Comparison of ENCODE assay signal across 16 cellular contexts in the genomic region with DNA sequence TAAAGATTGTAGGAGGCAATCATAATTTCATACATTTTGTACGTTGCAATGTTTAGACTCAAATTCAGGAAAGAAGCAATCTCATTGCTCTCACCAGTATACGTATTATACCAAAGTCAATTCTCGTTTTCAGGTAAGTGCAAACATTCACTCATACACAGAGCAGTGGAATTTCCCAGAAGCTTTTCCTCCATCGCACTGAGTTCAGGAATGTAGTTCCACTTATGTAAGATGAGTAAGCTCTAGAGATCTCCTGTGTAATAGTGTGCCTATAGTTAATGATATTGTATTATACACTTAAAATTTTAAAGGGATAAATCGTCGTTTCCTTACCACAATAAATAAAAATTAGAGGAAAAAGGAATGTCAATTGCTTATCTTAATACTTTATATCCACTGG.
DNase-seq lines count a peak whose midpoint lies in the region; ATAC-seq and TF ChIP-seq lines count a peak whose summit lies in the region.
"Had no signal": no experiment of that assay in that cellular context is flagged by ENCODE, and none has a peak within 500 bp of the region (broad histone marks: within the 10 kb centered on the region; RNA-seq: fewer than 3 reads in every experiment).

No MANE protein-coding gene starts in this region.

- no peak overlapping the region for H2AK5ac ChIP-seq in mesenchymal stem cell (ENCODE audit: low read length, severe bottlenecking)

- ATAC-seq in GM19452 (IDR thresholded peaks at IDR 0.05; ENCODE audit: unreplicated experiment) (no peak), GM21619 (IDR thresholded peaks at IDR 0.05; ENCODE audit: unreplicated experiment) (no peak), GM19023 (IDR thresholded peaks at IDR 0.05; ENCODE audit: unreplicated experiment) (no peak)
- ATAC-seq: A549, GM23338 had no signal

- H3K27me3 ChIP-seq in SK-N-SH (ENCODE audit: insufficient read depth) (no peaks in the 10 kb centered on the region), mesenchymal stem cell (ENCODE audit: control insufficient read depth in 1 of 2, insufficient read depth in 1 of 2, low read length in 2 of 2) (no peaks in the 10 kb centered on the region)
- H3K27me3 ChIP-seq: BLaER1 had no signal

- H2BK120ac ChIP-seq in mesenchymal stem cell (ENCODE audit: low read depth, low read length): no peak overlapping the region

- no peak for TF ChIP-seq EP300 in SK-N-SH (IDR thresholded peaks at IDR 0.05; ENCODE audit: borderline replicate concordance in 1 of 2, low read depth in 1 of 2, low read length in 1 of 2)

- DNase-seq in Daoy (ENCODE audit: low read depth) (peak; percentile 23), SK-N-SH (no peak), epithelial cell of esophagus (ENCODE audit: low read depth) (peak; percentile 41), mesenchymal stem cell (peak; percentile 44)
- DNase-seq: Caco-2; CD8-positive, alpha-beta memory T cell; DND-41; GF-D8; H7; IMR-90 had no signal

- H3K9me2 ChIP-seq in SK-N-SH: no peaks in the 10 kb centered on the region

- CTCF ChIA-PET in SK-N-SH (lab: Yijun Ruan, JAX): no interaction called here

- H3K4me3 ChIP-seq in SK-N-SH (ENCODE audit: low read depth in 2 of 2, low read length in 1 of 2) (no peak overlapping the region), epithelial cell of esophagus (ENCODE audit: low read length) (no peak overlapping the region), mesenchymal stem cell (ENCODE audit: insufficient read depth in 1 of 2, low read depth in 1 of 2, low read length in 2 of 2) (no peak overlapping the region)
- H3K4me3 ChIP-seq: A549, BLaER1, GM23338 had no signal

- H3F3A ChIP-seq in SK-N-SH (replicated peaks; ENCODE audit: insufficient read depth): no peaks in the 10 kb centered on the region

- no peaks in the 10 kb centered on the region for H3K9me3 ChIP-seq in SK-N-SH
- H3K9me3 ChIP-seq in mesenchymal stem cell (ENCODE audit: control insufficient read depth, low read length): no peaks in the 10 kb centered on the region
- H3K9me3 ChIP-seq: A549, BLaER1, Caco-2 had no signal

- no peak overlapping the region for H2BK5ac ChIP-seq in mesenchymal stem cell (ENCODE audit: low read depth, low read length, poor library complexity, severe bottlenecking)

- no peak overlapping the region for H4K8ac ChIP-seq in mesenchymal stem cell (ENCODE audit: low read length)

- no peak for TF ChIP-seq RAD21 in SK-N-SH (IDR thresholded peaks at IDR 0.05; ENCODE audit: low read length)

- no peak overlapping the region for H2BK12ac ChIP-seq in mesenchymal stem cell (ENCODE audit: low read length in 2 of 2)

- H4K20me1 ChIP-seq in SK-N-SH (ENCODE audit: insufficient read depth): no peaks in the 10 kb centered on the region
- H4K20me1 ChIP-seq: BLaER1 had no signal

- no peak overlapping the region for H2BK15ac ChIP-seq in mesenchymal stem cell (ENCODE audit: low read depth, poor library complexity, severe bottlenecking)

- H3K79me1 ChIP-seq in mesenchymal stem cell (replicated peaks; ENCODE audit: low read length, poor library complexity, severe bottlenecking): no peaks in the 10 kb centered on the region

- no peaks in the 10 kb centered on the region for H3K79me2 ChIP-seq in SK-N-SH (ENCODE audit: insufficient read depth)

- WGBS in SK-N-SH (ENCODE audit: low lambda C conversion rate): 14% methylated on average over 6 of the region's 6 CpGs
- whole genome bisulfite sequencing in mesenchymal stem cell: 79% methylated on average over 3 of the region's 6 CpGs

- H3K9ac ChIP-seq in SK-N-SH (no peak overlapping the region), mesenchymal stem cell (ENCODE audit: low read length) (no peak overlapping the region)
- H3K9ac ChIP-seq: BLaER1 had no signal

- TF ChIP-seq CTCF in SK-N-SH (IDR thresholded peaks at IDR 0.05): no peak
- TF ChIP-seq CTCF in epithelial cell of esophagus (IDR thresholded peaks at IDR 0.05; ENCODE audit: insufficient read depth, low read depth, low read length, missing control alignments): no peak

- H3K4me1 ChIP-seq in SK-N-SH (ENCODE audit: control insufficient read depth in 1 of 2, insufficient read depth in 2 of 2, low read depth in 1 of 2, low read length in 1 of 2) (no peaks in the 10 kb centered on the region; a peak in 1 of 4 replicates), mesenchymal stem cell (ENCODE audit: control insufficient read depth, insufficient read depth, low read depth, low read length) (no peaks in the 10 kb centered on the region)
- H3K4me1 ChIP-seq: A549, BLaER1, Caco-2 had no signal

- no peak overlapping the region for H3K4ac ChIP-seq in mesenchymal stem cell (ENCODE audit: low read depth in 1 of 2, low read length in 2 of 2)

- H3K18ac ChIP-seq in mesenchymal stem cell (ENCODE audit: low read depth in 1 of 2, low read length in 2 of 2): no peak overlapping the region

- no peaks in the 10 kb centered on the region for H3K36me3 ChIP-seq in SK-N-SH (replicated peaks in 1 of 2; ENCODE audit: control insufficient read depth in 1 of 2, insufficient read depth in 2 of 2, low read length in 1 of 2)
- no peaks in the 10 kb centered on the region for H3K36me3 ChIP-seq in mesenchymal stem cell (ENCODE audit: control insufficient read depth in 1 of 2, insufficient read depth in 2 of 2, low read depth in 1 of 2, low read length in 2 of 2)
- H3K36me3 ChIP-seq: BLaER1 had no signal

- peak overlapping the region; percentile 50; the same call in 1 of the 2 replicates for H2AFZ ChIP-seq in SK-N-SH (ENCODE audit: low read depth)
- no peak overlapping the region for H2AFZ ChIP-seq in mesenchymal stem cell (ENCODE audit: low read depth, low read length)
- H2AFZ ChIP-seq: GM23338 had no signal

- POLR2A ChIA-PET in SK-N-SH (lab: Yijun Ruan, JAX): no interaction called here

- H3K4me2 ChIP-seq in SK-N-SH: no peak overlapping the region
- no peak overlapping the region for H3K4me2 ChIP-seq in mesenchymal stem cell (ENCODE audit: low read length, poor library complexity, severe bottlenecking)
- H3K4me2 ChIP-seq: A549, BLaER1, GM23338 had no signal

- H3K14ac ChIP-seq in mesenchymal stem cell (ENCODE audit: low read length in 2 of 2): no peak overlapping the region

- H3K23ac ChIP-seq in mesenchymal stem cell (ENCODE audit: low read length in 2 of 2): no peak overlapping the region

- no peak overlapping the region for H4K91ac ChIP-seq in mesenchymal stem cell (ENCODE audit: low read length)

- H3K27ac ChIP-seq in SK-N-SH (ENCODE audit: low read depth in 2 of 2, low read length in 1 of 2): no peak overlapping the region
- H3K27ac ChIP-seq in mesenchymal stem cell (ENCODE audit: low read length, poor library complexity, severe bottlenecking): no peak overlapping the region
- H3K27ac ChIP-seq: A549, BLaER1 had no signal

TF ChIP-seq in SK-N-SH, 30 proteins besides CTCF, POLR2A, EP300 and RAD21 (continues in another document):
- TF ChIP-seq, protein P1, sequence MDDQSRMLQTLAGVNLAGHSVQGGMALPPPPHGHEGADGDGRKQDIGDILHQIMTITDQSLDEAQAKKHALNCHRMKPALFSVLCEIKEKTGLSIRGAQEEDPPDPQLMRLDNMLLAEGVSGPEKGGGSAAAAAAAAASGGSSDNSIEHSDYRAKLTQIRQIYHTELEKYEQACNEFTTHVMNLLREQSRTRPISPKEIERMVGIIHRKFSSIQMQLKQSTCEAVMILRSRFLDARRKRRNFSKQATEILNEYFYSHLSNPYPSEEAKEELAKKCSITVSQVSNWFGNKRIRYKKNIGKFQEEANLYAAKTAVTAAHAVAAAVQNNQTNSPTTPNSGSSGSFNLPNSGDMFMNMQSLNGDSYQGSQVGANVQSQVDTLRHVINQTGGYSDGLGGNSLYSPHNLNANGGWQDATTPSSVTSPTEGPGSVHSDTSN (IDR thresholded peaks at IDR 0.05): no peak
- TF ChIP-seq RCOR1 (IDR thresholded peaks at IDR 0.05; ENCODE audit: low read length): no peak
- TF ChIP-seq, protein P2, sequence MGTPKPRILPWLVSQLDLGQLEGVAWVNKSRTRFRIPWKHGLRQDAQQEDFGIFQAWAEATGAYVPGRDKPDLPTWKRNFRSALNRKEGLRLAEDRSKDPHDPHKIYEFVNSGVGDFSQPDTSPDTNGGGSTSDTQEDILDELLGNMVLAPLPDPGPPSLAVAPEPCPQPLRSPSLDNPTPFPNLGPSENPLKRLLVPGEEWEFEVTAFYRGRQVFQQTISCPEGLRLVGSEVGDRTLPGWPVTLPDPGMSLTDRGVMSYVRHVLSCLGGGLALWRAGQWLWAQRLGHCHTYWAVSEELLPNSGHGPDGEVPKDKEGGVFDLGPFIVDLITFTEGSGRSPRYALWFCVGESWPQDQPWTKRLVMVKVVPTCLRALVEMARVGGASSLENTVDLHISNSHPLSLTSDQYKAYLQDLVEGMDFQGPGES (IDR thresholded peaks at IDR 0.05; ENCODE audit: low read depth, low read length): no peak
- no peak for TF ChIP-seq SMC3 (IDR thresholded peaks at IDR 0.05; ENCODE audit: low read depth, low read length)
- TF ChIP-seq, protein P3, sequence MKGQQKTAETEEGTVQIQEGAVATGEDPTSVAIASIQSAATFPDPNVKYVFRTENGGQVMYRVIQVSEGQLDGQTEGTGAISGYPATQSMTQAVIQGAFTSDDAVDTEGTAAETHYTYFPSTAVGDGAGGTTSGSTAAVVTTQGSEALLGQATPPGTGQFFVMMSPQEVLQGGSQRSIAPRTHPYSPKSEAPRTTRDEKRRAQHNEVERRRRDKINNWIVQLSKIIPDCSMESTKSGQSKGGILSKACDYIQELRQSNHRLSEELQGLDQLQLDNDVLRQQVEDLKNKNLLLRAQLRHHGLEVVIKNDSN (IDR thresholded peaks at IDR 0.05; ENCODE audit: borderline replicate concordance, low read depth): no peak
- no peak for TF ChIP-seq FOXM1 (IDR thresholded peaks at IDR 0.05; ENCODE audit: low read depth)
- no peak for TF ChIP-seq POLR2AphosphoS5 (IDR thresholded peaks at IDR 0.05; ENCODE audit: low read depth, low read length)
- TF ChIP-seq GABPA (IDR thresholded peaks at IDR 0.05; ENCODE audit: low read depth): no peak
- TF ChIP-seq, protein P4, sequence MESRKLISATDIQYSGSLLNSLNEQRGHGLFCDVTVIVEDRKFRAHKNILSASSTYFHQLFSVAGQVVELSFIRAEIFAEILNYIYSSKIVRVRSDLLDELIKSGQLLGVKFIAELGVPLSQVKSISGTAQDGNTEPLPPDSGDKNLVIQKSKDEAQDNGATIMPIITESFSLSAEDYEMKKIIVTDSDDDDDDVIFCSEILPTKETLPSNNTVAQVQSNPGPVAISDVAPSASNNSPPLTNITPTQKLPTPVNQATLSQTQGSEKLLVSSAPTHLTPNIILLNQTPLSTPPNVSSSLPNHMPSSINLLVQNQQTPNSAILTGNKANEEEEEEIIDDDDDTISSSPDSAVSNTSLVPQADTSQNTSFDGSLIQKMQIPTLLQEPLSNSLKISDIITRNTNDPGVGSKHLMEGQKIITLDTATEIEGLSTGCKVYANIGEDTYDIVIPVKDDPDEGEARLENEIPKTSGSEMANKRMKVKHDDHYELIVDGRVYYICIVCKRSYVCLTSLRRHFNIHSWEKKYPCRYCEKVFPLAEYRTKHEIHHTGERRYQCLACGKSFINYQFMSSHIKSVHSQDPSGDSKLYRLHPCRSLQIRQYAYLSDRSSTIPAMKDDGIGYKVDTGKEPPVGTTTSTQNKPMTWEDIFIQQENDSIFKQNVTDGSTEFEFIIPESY (IDR thresholded peaks at IDR 0.05; ENCODE audit: borderline replicate concordance, low read depth): no peak
